Comparison of ENCODE assay signal across 11 cellular contexts in genomic region chr2:240134466-240134865, GRCh38. TPM values are rescaled to one million over a fixed set of nuclear protein-coding genes. Genes with fewer than 3 reads are reported as not detected.
DNase-seq lines count a peak whose midpoint lies in the region; ATAC-seq and TF ChIP-seq lines count a peak whose summit lies in the region.
"Had no signal": no experiment of that assay in that cellular context is flagged by ENCODE, and none has a peak within 500 bp of the region (broad histone marks: within the 10 kb centered on the region; RNA-seq: fewer than 3 reads in every experiment).

No MANE protein-coding gene starts in this region.

- peaks cover 18% of the 10 kb centered on the region for H3K4me1 Mint-ChIP-seq in activated naive CD8-positive, alpha-beta T cell treated with anti-CD3 and anti-CD28 coated beads, Interleukin-2, amount 10 ng/mL, durations not matched to agents 7 days and 5 days

- no peaks in the 10 kb centered on the region for H3K9me3 ChIP-seq in HCT116 (ENCODE audit: control insufficient read depth in 1 of 2, insufficient read depth in 1 of 2, low read depth in 1 of 2, low read length in 2 of 2)
- H3K9me3 ChIP-seq in mesodermal cell (ENCODE audit: control insufficient read depth, low read length): no peaks in the 10 kb centered on the region

- peak overlapping the region; percentile 43 for H3K4me3 Mint-ChIP-seq in activated naive CD8-positive, alpha-beta T cell treated with anti-CD3 and anti-CD28 coated beads, Interleukin-2, amount 10 ng/mL, durations not matched to agents 7 days and 5 days

- POLR2A ChIA-PET in HCT116 (lab: Charles Lee): interaction anchor here (0.8 kb wide), 1 partner anchor 109 kb away, joined by 4 read pairs; the partner anchor contains the start of gene NDUFA10
- POLR2A ChIA-PET in activated naive CD8-positive, alpha-beta T cell treated with anti-CD3 and anti-CD28 coated beads, Interleukin-2, amount 10 ng/mL, durations not matched to agents 7 days and 5 days (lab: Charles Lee): no interaction called here

- H3K4me3 ChIP-seq in ACC112 (ENCODE audit: low read depth, low read length): peak overlapping the region; percentile 97
- peak overlapping the region; percentile 67 to 99 for H3K4me3 ChIP-seq in HCT116 (replicated peaks in 1 of 2; ENCODE audit: low read depth in 1 of 2, low read length in 2 of 2)
- peak overlapping the region; percentile 93 for H3K4me3 ChIP-seq in mesodermal cell (ENCODE audit: extremely low read depth, insufficient read depth, low read length, poor library complexity, severe bottlenecking)

- H3K9me2 ChIP-seq in HCT116 (ENCODE audit: insufficient read depth): no peaks in the 10 kb centered on the region

- H2AFZ ChIP-seq in ACC112 (ENCODE audit: low read length, unreplicated experiment) (no peak overlapping the region), HCT116 (ENCODE audit: low read depth, low read length, poor library complexity, severe bottlenecking) (no peak overlapping the region)

- H3K27ac Mint-ChIP-seq in activated naive CD8-positive, alpha-beta T cell treated with anti-CD3 and anti-CD28 coated beads, Interleukin-2, amount 10 ng/mL, durations not matched to agents 7 days and 5 days: peak overlapping the region; percentile 37

- TF ChIP-seq RAD21 in HCT116 (IDR thresholded peaks at IDR 0.05; ENCODE audit: low read depth): no peak

- no peak for TF ChIP-seq CTCF in HCT116 (IDR thresholded peaks at IDR 0.05 in 2 of 3, conservative IDR thresholded peaks at IDR 0.05 in 1 of 3; ENCODE audit: borderline replicate concordance in 1 of 3, insufficient read depth in 1 of 3, low read depth in 2 of 3, low read length in 2 of 3)

- H3K27me3 ChIP-seq in ACC112 (ENCODE audit: insufficient read depth, low read length) (no peaks in the 10 kb centered on the region), HCT116 (ENCODE audit: insufficient read depth, low read length) (no peaks in the 10 kb centered on the region)

- CTCF ChIA-PET in HCT116 (lab: Charles Lee): no interaction called here

- ATAC-seq in HCT116 (no peak), HG03354 (IDR thresholded peaks at IDR 0.05; ENCODE audit: poor library complexity, severe bottlenecking, unreplicated experiment) (no peak)
- no peak for ATAC-seq in activated naive CD8-positive, alpha-beta T cell treated with anti-CD3 and anti-CD28 coated beads, Interleukin-2, amount 10 ng/mL, durations not matched to agents 7 days and 5 days (ENCODE audit: low read depth)
- ATAC-seq: activated CD4-positive, CD25-positive, alpha-beta regulatory T cell treated with anti-CD3 and anti-CD28 coated beads, Interleukin-2, amount 50 U/mL, for 24 hours had no signal

- no peak for TF ChIP-seq POLR2A in HCT116 (IDR thresholded peaks at IDR 0.05; ENCODE audit: borderline replicate concordance, extremely low read depth, insufficient read depth, insufficient read length)

- H3K36me3 Mint-ChIP-seq in activated naive CD8-positive, alpha-beta T cell treated with anti-CD3 and anti-CD28 coated beads, Interleukin-2, amount 10 ng/mL, durations not matched to agents 7 days and 5 days: no peaks in the 10 kb centered on the region

- peak overlapping the region; percentile 95; the same call in 1 of the 2 replicates for H3K9ac ChIP-seq in HCT116 (ENCODE audit: low read length)

- 89 to 90% methylated on average over 6 of the region's 6 CpGs for WGBS in mesodermal cell (ENCODE audit: insufficient coverage in 2 of 2), 2 experiments

- intact Hi-C loops in HCT116 (cut with micrococcal nuclease): no loop called here

- no peaks in the 10 kb centered on the region for H3K9me3 Mint-ChIP-seq in activated naive CD8-positive, alpha-beta T cell treated with anti-CD3 and anti-CD28 coated beads, Interleukin-2, amount 10 ng/mL, durations not matched to agents 7 days and 5 days

- H3K27me3 Mint-ChIP-seq in activated naive CD8-positive, alpha-beta T cell treated with anti-CD3 and anti-CD28 coated beads, Interleukin-2, amount 10 ng/mL, durations not matched to agents 7 days and 5 days: peaks cover 2% of the 10 kb centered on the region

- no TSS peak for BruUV-seq in HCT116 (replicated peaks; lab: Mats Ljungman, UMichigan)

- H3K36me3 ChIP-seq in ACC112 (ENCODE audit: insufficient read depth, low read length): peaks cover 23% of the 10 kb centered on the region
- H3K36me3 ChIP-seq in HCT116 (ENCODE audit: control insufficient read depth in 1 of 2, insufficient read depth in 2 of 2, low read length in 2 of 2): peaks cover 24 to 32% of the 10 kb centered on the region in 2 experiments; a peak in 3 of 4 replicates
- H3K36me3 ChIP-seq in mesodermal cell (ENCODE audit: control insufficient read depth, insufficient read depth, low read length): peaks cover 42% of the 10 kb centered on the region

- no peak overlapping the region for H3K27ac ChIP-seq in ACC112 (ENCODE audit: low read depth, low read length)
- H3K27ac ChIP-seq in HCT116 (ENCODE audit: low read depth, low read length): no peak overlapping the region
- no peak overlapping the region for H3K27ac ChIP-seq in mesodermal cell (ENCODE audit: low read depth, low read length, severe bottlenecking)

- DNase-seq in HCT116 (ENCODE audit: low read depth, low spot score) (no peak), RPMI8226 (no peak), cerebellar nuclear complex (lab: John Stamatoyannopoulos, UW) (no peak)
- peak; percentile 15 for DNase-seq in activated naive CD8-positive, alpha-beta T cell treated with anti-CD3 and anti-CD28 coated beads, Interleukin-2, amount 10 ng/mL, durations not matched to agents 7 days and 5 days
- no peak for DNase-seq in stimulated activated naive CD4-positive, alpha-beta T cell treated with Interleukin-2 at 50 U/mL for 16 hours (lab: John Stamatoyannopoulos, UW)
- DNase-seq: NCI-H2171 treated with DMSO at 0.1 percent for 48 hours had no signal

- RAD21 ChIA-PET in HCT116 (lab: Charles Lee; ENCODE audit: low non-redundant PET in 1 of 2, low total read pairs in 2 of 2, uncharacterized antibody in 2 of 2, unreplicated experiment in 2 of 2): no interaction called here

- H3K79me2 ChIP-seq in ACC112 (ENCODE audit: control insufficient read depth, insufficient read depth, low read length, unreplicated experiment) (peaks cover 26% of the 10 kb centered on the region), HCT116 (ENCODE audit: insufficient read depth, low read length) (peaks cover 31% of the 10 kb centered on the region)

- no peaks in the 10 kb centered on the region for H4K20me1 ChIP-seq in HCT116 (ENCODE audit: insufficient read depth)

- H3K4me2 ChIP-seq in HCT116 (ENCODE audit: low read length): peak overlapping the region; percentile 93

- H3K4me1 ChIP-seq in ACC112 (ENCODE audit: control insufficient read depth, insufficient read depth, low read length, unreplicated experiment): peaks cover 7% of the 10 kb centered on the region
- H3K4me1 ChIP-seq in HCT116 (ENCODE audit: control insufficient read depth in 1 of 2, insufficient read depth in 2 of 2, low read length in 2 of 2): peaks cover 7 to 18% of the 10 kb centered on the region in 2 experiments; a peak in 3 of 4 replicates
- H3K4me1 ChIP-seq in mesodermal cell (ENCODE audit: control insufficient read depth, insufficient read depth, low read length, poor library complexity, severe bottlenecking): peaks cover 7% of the 10 kb centered on the region

TF ChIP-seq in HCT116, 20 proteins besides CTCF, POLR2A, EP300 and RAD21 (continues in another document):
- TF ChIP-seq JUND (IDR thresholded peaks at IDR 0.05) (no peak), FOSL1 (IDR thresholded peaks at IDR 0.05; ENCODE audit: low read depth) (no peak), EZH2phosphoT487 (IDR thresholded peaks at IDR 0.05; ENCODE audit: borderline replicate concordance) (no peak), ELF1 (IDR thresholded peaks at IDR 0.05; ENCODE audit: borderline replicate concordance, low read depth) (no peak), ZBTB33 (IDR thresholded peaks at IDR 0.05; ENCODE audit: extremely low read depth, insufficient replicate concordance, low read length) (no peak), YY1 (IDR thresholded peaks at IDR 0.05; ENCODE audit: extremely low read depth, insufficient replicate concordance, low read depth, low read length) (no peak), CEBPB (IDR thresholded peaks at IDR 0.05; ENCODE audit: low read depth) (no peak), MAX (IDR thresholded peaks at IDR 0.05) (no peak), SIN3A (IDR thresholded peaks at IDR 0.05; ENCODE audit: low read depth) (no peak), EGR1 (IDR thresholded peaks at IDR 0.05; ENCODE audit: low read depth) (no peak), POLR2AphosphoS5 (IDR thresholded peaks at IDR 0.05; ENCODE audit: low read depth, low read length) (no peak), TCF7L2 (IDR thresholded peaks at IDR 0.05; ENCODE audit: borderline replicate concordance, extremely low read depth, insufficient read depth, insufficient read length) (no peak), EZH2 (IDR thresholded peaks at IDR 0.05) (no peak)

RNA-seq across cellular contexts. Expression of gene COPS9, which starts 1.6 kb away (rescaled TPM):
- 111 TPM for total RNA-seq in HCT116 (2021; ENCODE audit: unreplicated experiment)
- polyA plus RNA-seq in HCT116 (2012): 92.6 and 147 TPM in 2 replicates
- total RNA-seq in activated naive CD8-positive, alpha-beta T cell treated with anti-CD3 and anti-CD28 coated beads, Interleukin-2, amount 10 ng/mL, durations not matched to agents 7 days and 5 days: 10 to 100 TPM; 87.1 to 89.5 TPM
- polyA plus RNA-seq in mesodermal cell (2013, experiment 1 of 2): 169 TPM
- 154 TPM for polyA plus RNA-seq in mesodermal cell (2013, experiment 2 of 2)

RNA-seq across cellular contexts. Expression of gene OTOS, which starts 6.0 kb away (rescaled TPM):
- not detected for total RNA-seq in HCT116 (2021; ENCODE audit: unreplicated experiment)
- not detected in 2 replicates for polyA plus RNA-seq in HCT116 (2012)
- total RNA-seq in activated naive CD8-positive, alpha-beta T cell treated with anti-CD3 and anti-CD28 coated beads, Interleukin-2, amount 10 ng/mL, durations not matched to agents 7 days and 5 days: not detected
- not detected for polyA plus RNA-seq in mesodermal cell (2013, experiment 1 of 2)
- polyA plus RNA-seq in mesodermal cell (2013, experiment 2 of 2): not detected
- total RNA-seq: lung had no signal
- polyA plus RNA-seq: lung had no signal
